In genomic region chr18:32111706-32112105, GRCh38 we compare ENCODE assay signal across 17 cellular contexts. TPM values are rescaled to one million over a fixed set of nuclear protein-coding genes. Genes with fewer than 3 reads are reported as not detected.
DNase-seq lines count a peak whose midpoint lies in the region; ATAC-seq lines count a peak whose summit lies in the region.
"Had no signal": no experiment of that assay in that cellular context is flagged by ENCODE, and none has a peak within 500 bp of the region (broad histone marks: within the 10 kb centered on the region; RNA-seq: fewer than 3 reads in every experiment).

No MANE protein-coding gene starts in this region.

- H3K4me1 Mint-ChIP-seq in activated naive CD4-positive, alpha-beta T cell treated with anti-CD3 and anti-CD28 coated beads, Interleukin-2, amount 50 U/mL, for 24 hours = peaks cover 75% of the 10 kb centered on the region
- peaks cover 31% of the 10 kb centered on the region for H3K4me1 Mint-ChIP-seq in T-helper 17 cell
- H3K4me1 Mint-ChIP-seq in activated T-helper 2 cell treated with anti-CD3 and anti-CD28 coated beads, Interferon-gamma antibody, Interleukin-2, Interleukin-4, amounts not matched to agents 10 μg/mL and 5 μg/mL and 100 μg/mL, durations not matched to agents 14 hours and 24 hours and 36 hours (ENCODE audit: low read depth) = peaks cover 43% of the 10 kb centered on the region
- H3K4me1 Mint-ChIP-seq in stimulated activated memory B cell treated with anti-CD40 and anti-IgM and Interleukin-4, amounts not matched to agents 10 μg/mL and 1 μg/mL and 100 μg/mL, for 72 hours = peaks cover 23% of the 10 kb centered on the region

- peaks cover 17% of the 10 kb centered on the region for H3K36me3 Mint-ChIP-seq in activated naive CD4-positive, alpha-beta T cell treated with anti-CD3 and anti-CD28 coated beads, Interleukin-2, amount 50 U/mL, for 24 hours
- peaks cover 2% of the 10 kb centered on the region for H3K36me3 Mint-ChIP-seq in T-helper 17 cell (ENCODE audit: low read depth)
- peaks cover 65% of the 10 kb centered on the region for H3K36me3 Mint-ChIP-seq in activated T-helper 2 cell treated with anti-CD3 and anti-CD28 coated beads, Interferon-gamma antibody, Interleukin-2, Interleukin-4, amounts not matched to agents 10 μg/mL and 5 μg/mL and 100 μg/mL, durations not matched to agents 14 hours and 24 hours and 36 hours (ENCODE audit: low read depth)
- peaks cover 28% of the 10 kb centered on the region for H3K36me3 Mint-ChIP-seq in stimulated activated memory B cell treated with anti-CD40 and anti-IgM and Interleukin-4, amounts not matched to agents 10 μg/mL and 1 μg/mL and 100 μg/mL, for 72 hours

- no peak for ATAC-seq in T-helper 17 cell
- no peak for ATAC-seq in stimulated activated memory B cell treated with anti-CD40 and anti-IgM and Interleukin-4, amounts not matched to agents 10 μg/mL and 1 μg/mL and 100 μg/mL, for 72 hours
- ATAC-seq: PC-3 had no signal

- peak overlapping the region; percentile 19 for H3K4me3 Mint-ChIP-seq in activated naive CD4-positive, alpha-beta T cell treated with anti-CD3 and anti-CD28 coated beads, Interleukin-2, amount 50 U/mL, for 24 hours
- H3K4me3 Mint-ChIP-seq in T-helper 17 cell = no peak overlapping the region
- no peak overlapping the region for H3K4me3 Mint-ChIP-seq in activated T-helper 2 cell treated with anti-CD3 and anti-CD28 coated beads, Interferon-gamma antibody, Interleukin-2, Interleukin-4, amounts not matched to agents 10 μg/mL and 5 μg/mL and 100 μg/mL, durations not matched to agents 14 hours and 24 hours and 36 hours (ENCODE audit: low read depth)
- no peak overlapping the region for H3K4me3 Mint-ChIP-seq in stimulated activated memory B cell treated with anti-CD40 and anti-IgM and Interleukin-4, amounts not matched to agents 10 μg/mL and 1 μg/mL and 100 μg/mL, for 72 hours

- no peak for DNase-seq in activated naive CD4-positive, alpha-beta T cell treated with anti-CD3 and anti-CD28 coated beads, Interleukin-2, amount 50 U/mL, for 16 hours
- DNase-seq in T-helper 17 cell (no peak), NCI-H226 (no peak), NCI-H446 treated with DMSO at 0.1 percent for 48 hours (lab: John Stamatoyannopoulos, UW) (no peak)
- DNase-seq in activated T-helper 2 cell treated with anti-CD3 and anti-CD28 coated beads, Interferon-gamma antibody, Interleukin-2, Interleukin-4, amounts not matched to agents 10 μg/mL and 5 μg/mL and 100 μg/mL, durations not matched to agents 14 hours and 24 hours and 36 hours (ENCODE audit: low spot score) = no peak
- DNase-seq: C1 segment of cervical spinal cord, DMS79, NCI-H1417, NCI-H187, NCI-H2107, NCI-H524, NCI-H82, PC-3, RPMI8226, SHP77 treated with DMSO at 0.1 percent for 48 hours had no signal

- H3K9me3 Mint-ChIP-seq in activated naive CD4-positive, alpha-beta T cell treated with anti-CD3 and anti-CD28 coated beads, Interleukin-2, amount 50 U/mL, for 24 hours = no peaks in the 10 kb centered on the region
- H3K9me3 Mint-ChIP-seq in activated T-helper 2 cell treated with anti-CD3 and anti-CD28 coated beads, Interferon-gamma antibody, Interleukin-2, Interleukin-4, amounts not matched to agents 10 μg/mL and 5 μg/mL and 100 μg/mL, durations not matched to agents 14 hours and 24 hours and 36 hours = no peaks in the 10 kb centered on the region
- no peaks in the 10 kb centered on the region for H3K9me3 Mint-ChIP-seq in stimulated activated memory B cell treated with anti-CD40 and anti-IgM and Interleukin-4, amounts not matched to agents 10 μg/mL and 1 μg/mL and 100 μg/mL, for 72 hours

- H3K9me3 ChIP-seq in T-helper 17 cell (ENCODE audit: control insufficient read depth, low read length, poor library complexity, severe bottlenecking) = no peaks in the 10 kb centered on the region

- intact Hi-C loops in activated T-helper 2 cell treated with anti-CD3 and anti-CD28 coated beads, Interferon-gamma antibody, Interleukin-2, Interleukin-4, amounts not matched to agents 10 μg/mL and 5 μg/mL and 100 μg/mL, durations not matched to agents 14 hours and 24 hours and 36 hours (cut with micrococcal nuclease) = no loop called here

- no peak overlapping the region for H3K27ac Mint-ChIP-seq in activated naive CD4-positive, alpha-beta T cell treated with anti-CD3 and anti-CD28 coated beads, Interleukin-2, amount 50 U/mL, for 24 hours
- H3K27ac Mint-ChIP-seq in T-helper 17 cell = peak overlapping the region; percentile 29
- peak overlapping the region; percentile 73 for H3K27ac Mint-ChIP-seq in activated T-helper 2 cell treated with anti-CD3 and anti-CD28 coated beads, Interferon-gamma antibody, Interleukin-2, Interleukin-4, amounts not matched to agents 10 μg/mL and 5 μg/mL and 100 μg/mL, durations not matched to agents 14 hours and 24 hours and 36 hours
- H3K27ac Mint-ChIP-seq in stimulated activated memory B cell treated with anti-CD40 and anti-IgM and Interleukin-4, amounts not matched to agents 10 μg/mL and 1 μg/mL and 100 μg/mL, for 72 hours = peak overlapping the region; percentile 12

- no peaks in the 10 kb centered on the region for H3K27me3 Mint-ChIP-seq in activated naive CD4-positive, alpha-beta T cell treated with anti-CD3 and anti-CD28 coated beads, Interleukin-2, amount 50 U/mL, for 24 hours
- no peaks in the 10 kb centered on the region for H3K27me3 Mint-ChIP-seq in T-helper 17 cell
- no peaks in the 10 kb centered on the region for H3K27me3 Mint-ChIP-seq in activated T-helper 2 cell treated with anti-CD3 and anti-CD28 coated beads, Interferon-gamma antibody, Interleukin-2, Interleukin-4, amounts not matched to agents 10 μg/mL and 5 μg/mL and 100 μg/mL, durations not matched to agents 14 hours and 24 hours and 36 hours (ENCODE audit: low read depth)
- H3K27me3 Mint-ChIP-seq in stimulated activated memory B cell treated with anti-CD40 and anti-IgM and Interleukin-4, amounts not matched to agents 10 μg/mL and 1 μg/mL and 100 μg/mL, for 72 hours = no peaks in the 10 kb centered on the region

RNA-seq across cellular contexts. Expression of gene RNF138, which starts 20.0 kb away (rescaled TPM):
- total RNA-seq in T-helper 17 cell = 100 to 1,000 TPM in 1 of 2 donors, 10 to 100 TPM in 1; 86.8 to 104 TPM
- 84.9 and 100 TPM in 2 replicates for total RNA-seq in activated T-helper 2 cell treated with anti-CD3 and anti-CD28 coated beads, Interferon-gamma antibody, Interleukin-2, Interleukin-4, amounts not matched to agents 10 μg/mL and 5 μg/mL and 100 μg/mL, durations not matched to agents 14 hours and 24 hours and 36 hours
